ENCODE assay signal across 1 cellular context in the genomic region with DNA sequence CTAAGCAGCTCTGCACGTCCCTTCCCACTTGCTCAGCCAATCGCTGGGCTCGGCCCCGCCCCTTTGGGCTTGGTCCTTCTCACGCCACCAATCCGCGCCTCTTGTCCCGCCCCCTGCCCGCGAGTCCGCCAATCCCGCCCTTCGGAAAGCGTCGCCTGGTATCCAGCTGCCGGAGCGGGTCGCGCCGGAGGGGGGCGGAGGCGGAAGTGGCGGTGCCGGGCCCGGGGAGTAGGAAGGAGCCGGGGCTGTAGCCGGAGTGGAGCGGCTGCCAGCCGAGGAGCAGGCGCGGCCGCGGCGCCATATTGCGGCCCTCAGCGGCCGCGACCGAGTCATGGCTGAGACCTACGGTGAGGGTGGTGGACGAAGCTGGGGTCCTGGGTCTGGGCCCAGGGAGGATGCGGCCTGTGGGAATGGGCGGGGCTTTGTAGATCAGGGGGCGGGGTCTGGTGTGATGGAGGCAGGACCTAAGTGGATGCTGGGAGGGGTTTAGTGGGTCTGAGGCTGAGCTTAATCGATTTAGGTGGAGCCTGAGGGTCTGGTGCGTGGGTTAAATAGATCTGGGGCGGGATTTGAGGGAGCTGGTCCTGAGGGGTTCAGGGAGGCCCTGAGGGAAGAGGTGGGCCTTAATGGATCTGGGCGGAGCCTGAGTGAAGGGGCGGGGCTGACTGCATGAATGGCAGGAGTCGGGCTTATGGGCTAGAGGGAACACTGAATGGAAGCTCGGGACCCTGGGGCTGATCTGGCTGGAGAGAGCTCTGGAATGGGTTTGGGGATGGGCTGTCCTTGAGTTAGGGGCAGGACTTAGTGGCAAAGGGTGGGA.
TF ChIP-seq lines count a peak whose summit lies in the region.

A gene with protein sequence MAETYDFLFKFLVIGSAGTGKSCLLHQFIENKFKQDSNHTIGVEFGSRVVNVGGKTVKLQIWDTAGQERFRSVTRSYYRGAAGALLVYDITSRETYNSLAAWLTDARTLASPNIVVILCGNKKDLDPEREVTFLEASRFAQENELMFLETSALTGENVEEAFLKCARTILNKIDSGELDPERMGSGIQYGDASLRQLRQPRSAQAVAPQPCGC (plus strand): TSS at position 203 of the 820 bp plus-strand sequence. CDS start 129 bp downstream, at position 332.

TF ChIP-seq in K562, 482 proteins besides CTCF, POLR2A, EP300 and RAD21 (continued from another document and continues in another):
- TF ChIP-seq, protein P1, sequence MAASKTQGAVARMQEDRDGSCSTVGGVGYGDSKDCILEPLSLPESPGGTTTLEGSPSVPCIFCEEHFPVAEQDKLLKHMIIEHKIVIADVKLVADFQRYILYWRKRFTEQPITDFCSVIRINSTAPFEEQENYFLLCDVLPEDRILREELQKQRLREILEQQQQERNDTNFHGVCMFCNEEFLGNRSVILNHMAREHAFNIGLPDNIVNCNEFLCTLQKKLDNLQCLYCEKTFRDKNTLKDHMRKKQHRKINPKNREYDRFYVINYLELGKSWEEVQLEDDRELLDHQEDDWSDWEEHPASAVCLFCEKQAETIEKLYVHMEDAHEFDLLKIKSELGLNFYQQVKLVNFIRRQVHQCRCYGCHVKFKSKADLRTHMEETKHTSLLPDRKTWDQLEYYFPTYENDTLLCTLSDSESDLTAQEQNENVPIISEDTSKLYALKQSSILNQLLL (CRISPR knock-in tag; IDR thresholded peaks at IDR 0.05; ENCODE audit: borderline replicate concordance) = no peak
- TF ChIP-seq, protein P2, sequence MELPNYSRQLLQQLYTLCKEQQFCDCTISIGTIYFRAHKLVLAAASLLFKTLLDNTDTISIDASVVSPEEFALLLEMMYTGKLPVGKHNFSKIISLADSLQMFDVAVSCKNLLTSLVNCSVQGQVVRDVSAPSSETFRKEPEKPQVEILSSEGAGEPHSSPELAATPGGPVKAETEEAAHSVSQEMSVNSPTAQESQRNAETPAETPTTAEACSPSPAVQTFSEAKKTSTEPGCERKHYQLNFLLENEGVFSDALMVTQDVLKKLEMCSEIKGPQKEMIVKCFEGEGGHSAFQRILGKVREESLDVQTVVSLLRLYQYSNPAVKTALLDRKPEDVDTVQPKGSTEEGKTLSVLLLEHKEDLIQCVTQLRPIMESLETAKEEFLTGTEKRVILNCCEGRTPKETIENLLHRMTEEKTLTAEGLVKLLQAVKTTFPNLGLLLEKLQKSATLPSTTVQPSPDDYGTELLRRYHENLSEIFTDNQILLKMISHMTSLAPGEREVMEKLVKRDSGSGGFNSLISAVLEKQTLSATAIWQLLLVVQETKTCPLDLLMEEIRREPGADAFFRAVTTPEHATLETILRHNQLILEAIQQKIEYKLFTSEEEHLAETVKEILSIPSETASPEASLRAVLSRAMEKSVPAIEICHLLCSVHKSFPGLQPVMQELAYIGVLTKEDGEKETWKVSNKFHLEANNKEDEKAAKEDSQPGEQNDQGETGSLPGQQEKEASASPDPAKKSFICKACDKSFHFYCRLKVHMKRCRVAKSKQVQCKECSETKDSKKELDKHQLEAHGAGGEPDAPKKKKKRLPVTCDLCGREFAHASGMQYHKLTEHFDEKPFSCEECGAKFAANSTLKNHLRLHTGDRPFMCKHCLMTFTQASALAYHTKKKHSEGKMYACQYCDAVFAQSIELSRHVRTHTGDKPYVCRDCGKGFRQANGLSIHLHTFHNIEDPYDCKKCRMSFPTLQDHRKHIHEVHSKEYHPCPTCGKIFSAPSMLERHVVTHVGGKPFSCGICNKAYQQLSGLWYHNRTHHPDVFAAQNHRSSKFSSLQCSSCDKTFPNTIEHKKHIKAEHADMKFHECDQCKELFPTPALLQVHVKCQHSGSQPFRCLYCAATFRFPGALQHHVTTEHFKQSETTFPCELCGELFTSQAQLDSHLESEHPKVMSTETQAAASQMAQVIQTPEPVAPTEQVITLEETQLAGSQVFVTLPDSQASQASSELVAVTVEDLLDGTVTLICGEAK (IDR thresholded peaks at IDR 0.05) = peak; percentile 84
- TF ChIP-seq, protein P2 (CRISPR knock-in tag; IDR thresholded peaks at IDR 0.05) = no peak
- TF ChIP-seq FOXM1 (IDR thresholded peaks at IDR 0.05; ENCODE audit: low read depth) (no peak), FOXM1 (CRISPR knock-in tag; IDR thresholded peaks at IDR 0.05; ENCODE audit: low read depth) (0 out of 2 replicates have a peak, but pooled peaks have one; percentile 20), SUPT5H (IDR thresholded peaks at IDR 0.05) (peak; percentile 72; the same call in 1 of the 2 replicates), RCOR1 (IDR thresholded peaks at IDR 0.05; ENCODE audit: borderline replicate concordance in 1 of 2, low read depth in 2 of 2, low read length in 2 of 2) (peak in 1 of 2 experiments; percentile 82; a peak in 1 of 4 replicates), ARID1B (IDR thresholded peaks at IDR 0.05) (no peak), ZSCAN32 (CRISPR knock-in tag; IDR thresholded peaks at IDR 0.05) (no peak), SIN3B (IDR thresholded peaks at IDR 0.05; ENCODE audit: low read depth) (peak; percentile 59; the same call in 1 of the 2 replicates), CEBPG (CRISPR knock-in tag; IDR thresholded peaks at IDR 0.05) (no peak), CEBPG (tag; conservative IDR thresholded peaks at IDR 0.05 in 1 of 2, IDR thresholded peaks at IDR 0.05 in 1 of 2) (no peak), CXXC5 (CRISPR knock-in tag; IDR thresholded peaks at IDR 0.05) (peak; percentile 91), ZNF668 (CRISPR knock-in tag; IDR thresholded peaks at IDR 0.05) (no peak), NEUROD1 (IDR thresholded peaks at IDR 0.05; ENCODE audit: borderline replicate concordance, low read depth, low read length, partially characterized antibody) (peak; percentile 97), HMGN3 (IDR thresholded peaks at IDR 0.05; ENCODE audit: borderline replicate concordance, extremely low read depth, insufficient read length, low read depth, low read length) (peak; percentile 68), CBX2 (IDR thresholded peaks at IDR 0.05; ENCODE audit: insufficient read depth, low read length, poor library complexity, severe bottlenecking) (no peak), BDP1 (IDR thresholded peaks at IDR 0.05; ENCODE audit: insufficient read depth, insufficient read length) (no peak), MYBL2 (IDR thresholded peaks at IDR 0.05; ENCODE audit: low read depth) (no peak), MYBL2 (CRISPR knock-in tag; IDR thresholded peaks at IDR 0.05; ENCODE audit: borderline replicate concordance) (no peak), ZNF140 (CRISPR knock-in tag; IDR thresholded peaks at IDR 0.05) (no peak), POLR2H (tag; IDR thresholded peaks at IDR 0.05; ENCODE audit: low read depth) (peak; percentile 44; the same call in 1 of the 2 replicates), ZFX (CRISPR knock-in tag; IDR thresholded peaks at IDR 0.05) (peak; percentile 96), DIDO1 (tag; IDR thresholded peaks at IDR 0.05; ENCODE audit: low read depth) (0 out of 2 replicates have a peak, but pooled peaks have one; percentile 0), PURB (CRISPR knock-in tag; IDR thresholded peaks at IDR 0.05; ENCODE audit: low read depth) (no peak), LEF1 (IDR thresholded peaks at IDR 0.05) (0 out of 2 replicates have a peak, but pooled peaks have one; percentile 14), CHD2 (IDR thresholded peaks at IDR 0.05; ENCODE audit: low read depth, low read length) (peak; percentile 89), PHF20 (IDR thresholded peaks at IDR 0.05; ENCODE audit: partially characterized antibody) (peak; percentile 94), MEF2D (tag; conservative IDR thresholded peaks at IDR 0.05; ENCODE audit: low read depth) (no peak), POLR2G (IDR thresholded peaks at IDR 0.05; ENCODE audit: low read depth, low read length) (peak; percentile 91), TCF3 (CRISPR knock-in tag; IDR thresholded peaks at IDR 0.05) (0 out of 2 replicates have a peak, but pooled peaks have one; percentile 28), SPI1 (IDR thresholded peaks at IDR 0.05; ENCODE audit: borderline replicate concordance, low read depth, low read length) (peak; percentile 76; the same call in 1 of the 2 replicates), CREB1 (IDR thresholded peaks at IDR 0.05) (peak; percentile 79), CREB1 (CRISPR knock-in tag; IDR thresholded peaks at IDR 0.05) (peak; percentile 87)
- TF ChIP-seq, protein P3, sequence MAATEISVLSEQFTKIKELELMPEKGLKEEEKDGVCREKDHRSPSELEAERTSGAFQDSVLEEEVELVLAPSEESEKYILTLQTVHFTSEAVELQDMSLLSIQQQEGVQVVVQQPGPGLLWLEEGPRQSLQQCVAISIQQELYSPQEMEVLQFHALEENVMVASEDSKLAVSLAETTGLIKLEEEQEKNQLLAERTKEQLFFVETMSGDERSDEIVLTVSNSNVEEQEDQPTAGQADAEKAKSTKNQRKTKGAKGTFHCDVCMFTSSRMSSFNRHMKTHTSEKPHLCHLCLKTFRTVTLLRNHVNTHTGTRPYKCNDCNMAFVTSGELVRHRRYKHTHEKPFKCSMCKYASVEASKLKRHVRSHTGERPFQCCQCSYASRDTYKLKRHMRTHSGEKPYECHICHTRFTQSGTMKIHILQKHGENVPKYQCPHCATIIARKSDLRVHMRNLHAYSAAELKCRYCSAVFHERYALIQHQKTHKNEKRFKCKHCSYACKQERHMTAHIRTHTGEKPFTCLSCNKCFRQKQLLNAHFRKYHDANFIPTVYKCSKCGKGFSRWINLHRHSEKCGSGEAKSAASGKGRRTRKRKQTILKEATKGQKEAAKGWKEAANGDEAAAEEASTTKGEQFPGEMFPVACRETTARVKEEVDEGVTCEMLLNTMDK (IDR thresholded peaks at IDR 0.05; ENCODE audit: borderline replicate concordance, insufficient read depth, low read depth, low read length, poor library complexity, severe bottlenecking) = peak; percentile 6
- TF ChIP-seq, protein P4, sequence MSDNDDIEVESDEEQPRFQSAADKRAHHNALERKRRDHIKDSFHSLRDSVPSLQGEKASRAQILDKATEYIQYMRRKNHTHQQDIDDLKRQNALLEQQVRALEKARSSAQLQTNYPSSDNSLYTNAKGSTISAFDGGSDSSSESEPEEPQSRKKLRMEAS (CRISPR knock-in tag; IDR thresholded peaks at IDR 0.05) = peak; percentile 39; the same call in 1 of the 2 replicates
- TF ChIP-seq, protein P5, sequence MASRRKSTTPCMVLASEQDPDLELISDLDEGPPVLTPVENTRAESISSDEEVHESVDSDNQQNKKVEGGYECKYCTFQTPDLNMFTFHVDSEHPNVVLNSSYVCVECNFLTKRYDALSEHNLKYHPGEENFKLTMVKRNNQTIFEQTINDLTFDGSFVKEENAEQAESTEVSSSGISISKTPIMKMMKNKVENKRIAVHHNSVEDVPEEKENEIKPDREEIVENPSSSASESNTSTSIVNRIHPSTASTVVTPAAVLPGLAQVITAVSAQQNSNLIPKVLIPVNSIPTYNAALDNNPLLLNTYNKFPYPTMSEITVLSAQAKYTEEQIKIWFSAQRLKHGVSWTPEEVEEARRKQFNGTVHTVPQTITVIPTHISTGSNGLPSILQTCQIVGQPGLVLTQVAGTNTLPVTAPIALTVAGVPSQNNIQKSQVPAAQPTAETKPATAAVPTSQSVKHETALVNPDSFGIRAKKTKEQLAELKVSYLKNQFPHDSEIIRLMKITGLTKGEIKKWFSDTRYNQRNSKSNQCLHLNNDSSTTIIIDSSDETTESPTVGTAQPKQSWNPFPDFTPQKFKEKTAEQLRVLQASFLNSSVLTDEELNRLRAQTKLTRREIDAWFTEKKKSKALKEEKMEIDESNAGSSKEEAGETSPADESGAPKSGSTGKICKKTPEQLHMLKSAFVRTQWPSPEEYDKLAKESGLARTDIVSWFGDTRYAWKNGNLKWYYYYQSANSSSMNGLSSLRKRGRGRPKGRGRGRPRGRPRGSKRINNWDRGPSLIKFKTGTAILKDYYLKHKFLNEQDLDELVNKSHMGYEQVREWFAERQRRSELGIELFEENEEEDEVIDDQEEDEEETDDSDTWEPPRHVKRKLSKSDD (conservative IDR thresholded peaks at IDR 0.05; ENCODE audit: low read length) = no peak
- TF ChIP-seq, protein P6, sequence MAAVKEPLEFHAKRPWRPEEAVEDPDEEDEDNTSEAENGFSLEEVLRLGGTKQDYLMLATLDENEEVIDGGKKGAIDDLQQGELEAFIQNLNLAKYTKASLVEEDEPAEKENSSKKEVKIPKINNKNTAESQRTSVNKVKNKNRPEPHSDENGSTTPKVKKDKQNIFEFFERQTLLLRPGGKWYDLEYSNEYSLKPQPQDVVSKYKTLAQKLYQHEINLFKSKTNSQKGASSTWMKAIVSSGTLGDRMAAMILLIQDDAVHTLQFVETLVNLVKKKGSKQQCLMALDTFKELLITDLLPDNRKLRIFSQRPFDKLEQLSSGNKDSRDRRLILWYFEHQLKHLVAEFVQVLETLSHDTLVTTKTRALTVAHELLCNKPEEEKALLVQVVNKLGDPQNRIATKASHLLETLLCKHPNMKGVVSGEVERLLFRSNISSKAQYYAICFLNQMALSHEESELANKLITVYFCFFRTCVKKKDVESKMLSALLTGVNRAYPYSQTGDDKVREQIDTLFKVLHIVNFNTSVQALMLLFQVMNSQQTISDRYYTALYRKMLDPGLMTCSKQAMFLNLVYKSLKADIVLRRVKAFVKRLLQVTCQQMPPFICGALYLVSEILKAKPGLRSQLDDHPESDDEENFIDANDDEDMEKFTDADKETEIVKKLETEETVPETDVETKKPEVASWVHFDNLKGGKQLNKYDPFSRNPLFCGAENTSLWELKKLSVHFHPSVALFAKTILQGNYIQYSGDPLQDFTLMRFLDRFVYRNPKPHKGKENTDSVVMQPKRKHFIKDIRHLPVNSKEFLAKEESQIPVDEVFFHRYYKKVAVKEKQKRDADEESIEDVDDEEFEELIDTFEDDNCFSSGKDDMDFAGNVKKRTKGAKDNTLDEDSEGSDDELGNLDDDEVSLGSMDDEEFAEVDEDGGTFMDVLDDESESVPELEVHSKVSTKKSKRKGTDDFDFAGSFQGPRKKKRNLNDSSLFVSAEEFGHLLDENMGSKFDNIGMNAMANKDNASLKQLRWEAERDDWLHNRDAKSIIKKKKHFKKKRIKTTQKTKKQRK (IDR thresholded peaks at IDR 0.05; ENCODE audit: borderline replicate concordance, low read depth, low read length) = peak; percentile 89
